Comparison of ENCODE assay signal across 25 cellular contexts in genomic region chr5:16120579-16120978, GRCh38. TPM values are rescaled to one million over a fixed set of nuclear protein-coding genes. Genes with fewer than 3 reads are reported as not detected.
DNase-seq lines count a peak whose midpoint lies in the region; FAIRE-seq and TF ChIP-seq lines count a peak whose summit lies in the region.
"Had no signal": no experiment of that assay in that cellular context is flagged by ENCODE, and none has a peak within 500 bp of the region (broad histone marks: within the 10 kb centered on the region; RNA-seq: fewer than 3 reads in every experiment).

No MANE protein-coding gene starts in this region.

- peak; percentile 44 for FAIRE-seq in HTR-8/SVneo (lab: Jason Lieb, UNC)
- FAIRE-seq: GM12891, GM18507, H1 had no signal

- H3K27me3 ChIP-seq in cardiac muscle cell (no peaks in the 10 kb centered on the region), left ventricle myocardium inferior (ENCODE audit: low read depth) (no peaks in the 10 kb centered on the region)

- H3K4me3 ChIP-seq in cardiac muscle cell (no peak overlapping the region), left ventricle myocardium inferior (no peak overlapping the region)

- TF ChIP-seq CTCF in cardiac muscle cell (IDR thresholded peaks at IDR 0.05; ENCODE audit: low read depth, low read length): no peak
- no peak for TF ChIP-seq CTCF in left ventricle myocardium inferior (IDR thresholded peaks at IDR 0.05; ENCODE audit: borderline replicate concordance)
- TF ChIP-seq CTCF in GM20000 (IDR thresholded peaks at IDR 0.05; ENCODE audit: extremely low read depth, missing control alignments): no peak

- H3K36me3 ChIP-seq in cardiac muscle cell (no peaks in the 10 kb centered on the region), left ventricle myocardium inferior (no peaks in the 10 kb centered on the region)

- intact Hi-C loops in left ventricle myocardium inferior (cut with micrococcal nuclease): no loop called here

- DNase-seq in HTR-8/SVneo (ENCODE audit: insufficient read length, low spot score) (no peak), OCI-M1 (lab: John Stamatoyannopoulos, UW) (peak; percentile 56), cardiac muscle cell (ENCODE audit: low read depth in 1 of 2, low spot score in 1 of 2) (peak in 1 of 2 donors; percentile 69), left ventricle myocardium inferior (no peak), GOT3 (lab: John Stamatoyannopoulos, UW) (no peak), NCI-H2081 (lab: John Stamatoyannopoulos, UW) (no peak), NCI-H524 treated with DMSO at 0.1 percent for 48 hours (lab: John Stamatoyannopoulos, UW) (no peak), GM20000 (ENCODE audit: low spot score) (no peak)
- DNase-seq: C1 segment of cervical spinal cord; Calu3; CD4-positive, alpha-beta memory T cell; COR-L47; DMS53; DMS79 treated with DMSO at 0.1 percent for 48 hours; GF-D8; H7; HCEC 1CT had no signal

- H3K27ac ChIP-seq in cardiac muscle cell: peak overlapping the region; percentile 47
- H3K27ac ChIP-seq in left ventricle myocardium inferior (replicated peaks): peak overlapping the region; percentile 2

- H3K4me1 ChIP-seq in cardiac muscle cell (ENCODE audit: low read depth) (peaks cover 10% of the 10 kb centered on the region), left ventricle myocardium inferior (peaks cover 7% of the 10 kb centered on the region)

- no peaks in the 10 kb centered on the region for H3K9me3 ChIP-seq in cardiac muscle cell (ENCODE audit: low read depth)
- peaks cover 22% of the 10 kb centered on the region for H3K9me3 ChIP-seq in left ventricle myocardium inferior (replicated peaks)

RNA-seq across cellular contexts. Expression of gene MARCHF11, which starts 59.0 kb away (rescaled TPM):
- total RNA-seq in cardiac muscle cell: 3.0 and 5.1 TPM in 2 replicates
- 5.4 and 6.4 TPM in 2 replicates for polyA plus RNA-seq in cardiac muscle cell
- total RNA-seq in left ventricle myocardium inferior: 6.7 TPM
- total RNA-seq: A172; A673; Calu3; CD4-positive, alpha-beta memory T cell; Daoy; G401 had no signal
- polyA plus RNA-seq: BJ; CD4-positive, alpha-beta memory T cell had no signal
